In the genomic region with DNA sequence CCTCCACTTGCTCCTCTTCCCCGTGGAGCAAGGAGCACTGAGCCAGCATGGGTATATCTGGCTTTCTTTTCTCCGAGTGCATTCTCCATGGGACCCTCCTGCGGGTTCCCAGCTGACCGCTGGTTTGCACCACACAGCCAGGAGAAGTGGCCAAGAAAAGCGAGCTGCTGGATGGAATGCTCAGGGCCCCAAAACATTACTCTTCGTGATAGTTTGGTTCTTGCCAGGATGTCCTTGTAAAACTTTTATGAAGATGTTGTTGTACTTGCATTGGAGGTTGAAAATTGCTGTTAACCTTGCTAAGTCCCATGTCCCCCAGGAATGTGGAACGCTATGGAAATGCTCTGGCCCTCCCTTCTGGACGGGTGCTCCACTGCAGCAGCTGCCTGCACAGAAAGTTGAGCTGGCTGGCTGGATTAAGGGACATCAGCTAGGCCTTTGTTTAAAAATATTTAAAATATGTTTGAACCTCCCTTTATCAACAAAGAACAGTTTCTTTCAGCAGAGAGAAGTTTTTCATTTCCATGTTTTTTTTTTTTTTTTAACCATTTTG, we compare ENCODE assay signal across 12 cellular contexts.
A peak's percentile ranks its signal among the peaks of the same experiment; 100 is the strongest.
DNase-seq lines count a peak whose midpoint lies in the region; ATAC-seq, FAIRE-seq and TF ChIP-seq lines count a peak whose summit lies in the region.
"Had no signal": no experiment of that assay in that cellular context is flagged by ENCODE, and none has a peak within 500 bp of the region (broad histone marks: within the 10 kb centered on the region; RNA-seq: fewer than 3 reads in every experiment).

No MANE protein-coding gene starts in this region.

- WGBS in heart right ventricle, 2 donors, result 61 to 70% methylated on average over 8 of the region's 8 CpGs
- 17 to 40% (median 26%) methylated on average over 8 of the region's 8 CpGs for WGBS in psoas muscle, 3 donors

- H3K27ac ChIP-seq in heart right ventricle, result no peak overlapping the region
- H3K27ac ChIP-seq in psoas muscle, result peak overlapping the region; percentile 44

- in situ Hi-C loops in GM13977 (cut with MboI; ENCODE audit: low pct_unique_long_range_greater_than_20kb, low sequenced_read_pairs, unreplicated experiment), result no loop called here

- H3K4me3 ChIP-seq in adipocyte (ENCODE audit: low read length), result peak overlapping the region; percentile 23
- H3K4me3 ChIP-seq in heart right ventricle, result no peak overlapping the region
- H3K4me3 ChIP-seq in psoas muscle, result no peak overlapping the region

- H3K4me1 ChIP-seq in adipocyte (ENCODE audit: control insufficient read depth, insufficient read depth, low read length) (peaks cover 45% of the 10 kb centered on the region), heart right ventricle (peaks cover 0 to 20% (median 14%) of the 10 kb centered on the region in 9 donors), psoas muscle (peaks cover 65% of the 10 kb centered on the region)

- FAIRE-seq in RCC 7860 (lab: Jason Lieb, UNC), result no peak
- FAIRE-seq: GM18507 had no signal

- peak overlapping the region; percentile 36 for H3K9ac ChIP-seq in adipocyte (ENCODE audit: low read length)

- H3K27me3 ChIP-seq in adipocyte (replicated peaks; ENCODE audit: control insufficient read depth, insufficient read depth, low read length) (no peaks in the 10 kb centered on the region), heart right ventricle (peaks cover 0 to 8% (median 0%) of the 10 kb centered on the region in 7 donors), psoas muscle (ENCODE audit: insufficient read depth in 3 of 3, low read length in 2 of 3) (no peaks in the 10 kb centered on the region)

- TF ChIP-seq CTCF in heart right ventricle (IDR thresholded peaks at IDR 0.05), result peak in 6 of 9 donors; percentile 13 to 48 (median 37)
- peak; percentile 18 for TF ChIP-seq CTCF in psoas muscle (IDR thresholded peaks at IDR 0.05)
- TF ChIP-seq CTCF in GM13977 (IDR thresholded peaks at IDR 0.05; ENCODE audit: extremely low read depth, insufficient read depth, missing control alignments), result no peak

- ATAC-seq in heart right ventricle (peak in 7 of 8 donors; percentile 59 to 74 (median 62)), psoas muscle (peak; percentile 49 to 73 (median 60))
- ATAC-seq: T-helper 17 cell had no signal

- DNase-seq in EH (ENCODE audit: low read depth) (peak; percentile 73), adipocyte (ENCODE audit: low read depth) (peak; percentile 56), heart right ventricle (no peak), psoas muscle (no peak), superior temporal gyrus (ENCODE audit: extremely low spot score) (no peak), GDM1 (lab: John Stamatoyannopoulos, UW) (no peak), RCC 7860 (ENCODE audit: low spot score) (no peak), GM13977 (ENCODE audit: low spot score) (no peak)
- DNase-seq: CD4-positive, alpha-beta T cell; NCI-H510A treated with DMSO at 0.1 percent for 48 hours; T-helper 17 cell had no signal

- intact Hi-C loops in heart right ventricle (cut with DNase I) (loop anchor here in 2 of 10 donors (10.0 kb wide), 1 partner anchor 97 kb away; no protein-coding TSS in a partner anchor), psoas muscle (cut with DNase I) (loop anchor here in 1 of 2 donors (5.0 kb wide), 1 partner anchor 45 kb away; no protein-coding TSS in a partner anchor)

- H3K36me3 ChIP-seq in adipocyte (ENCODE audit: control insufficient read depth, insufficient read depth, low read length, severe bottlenecking) (no peaks in the 10 kb centered on the region), heart right ventricle (no peaks in the 10 kb centered on the region), psoas muscle (ENCODE audit: insufficient read depth in 1 of 2, low read depth in 1 of 2) (no peaks in the 10 kb centered on the region)

- H3K9me3 ChIP-seq in adipocyte (ENCODE audit: control insufficient read depth, low read length) (peaks cover 7% of the 10 kb centered on the region), heart right ventricle (peaks cover 0 to 12% (median 6%) of the 10 kb centered on the region in 11 donors), psoas muscle (peaks cover 7% of the 10 kb centered on the region)

Comparison
In these comparisons a context has a peak if more than half of its experiments do, and no peak if none do; other contexts are left out.
1. DNase-seq: peak in EH (single experiment) and adipocyte (single experiment); none in heart right ventricle (0 of 2), psoas muscle (0 of 2), superior temporal gyrus (single experiment), GDM1 (single experiment), RCC 7860 (single experiment) and GM13977 (single experiment).